ENCODE assay signal across 8 cellular contexts in the genomic region with DNA sequence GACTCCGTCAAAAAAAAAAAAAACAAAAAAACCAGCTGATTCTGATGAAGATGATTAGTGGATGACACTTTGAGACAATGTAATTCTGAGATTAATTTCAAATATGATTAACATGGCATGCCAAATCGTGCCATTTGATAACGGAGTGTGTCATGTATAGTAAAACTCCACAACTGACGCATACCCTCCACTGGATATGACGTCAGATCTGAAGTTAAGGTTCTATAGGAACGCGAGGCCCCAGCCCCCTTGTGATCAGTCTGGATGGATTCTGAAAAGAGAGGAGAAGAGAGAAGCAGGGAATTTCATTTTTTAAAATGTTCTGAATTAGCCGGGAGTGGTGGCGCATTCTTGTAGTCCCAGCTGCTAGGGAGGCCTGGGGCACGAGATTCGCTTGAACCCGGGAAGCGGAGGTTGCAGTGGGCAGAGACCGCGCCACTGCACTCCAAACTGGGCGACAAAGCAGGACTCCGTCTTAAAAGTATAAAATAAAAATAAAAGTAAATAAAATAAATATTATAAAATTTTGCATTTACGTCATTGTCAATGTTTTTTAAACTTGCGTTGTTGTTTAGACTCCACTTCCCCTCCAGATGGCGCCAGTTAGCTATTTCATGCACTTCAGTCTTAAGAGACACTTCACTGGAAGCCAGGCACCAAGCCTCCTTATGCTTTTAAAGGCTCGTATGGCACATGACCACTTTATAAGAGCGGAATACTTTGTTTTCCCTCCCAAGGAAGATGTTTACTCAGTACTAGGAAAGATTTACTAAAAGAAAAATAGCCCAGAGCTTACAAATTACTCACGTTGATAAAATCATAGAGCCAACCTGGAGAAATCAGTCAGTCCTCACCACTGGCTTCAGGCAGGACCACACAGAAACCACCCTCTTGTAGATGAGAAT.
A peak's percentile ranks its signal among the peaks of the same experiment; 100 is the strongest.
DNase-seq lines count a peak whose midpoint lies in the region; ATAC-seq, FAIRE-seq and TF ChIP-seq lines count a peak whose summit lies in the region.

No MANE protein-coding gene starts in this region.

- no peak overlapping the region for H3K9ac ChIP-seq in K562 (ENCODE audit: insufficient read depth in 1 of 2, low read depth in 2 of 2, low read length in 2 of 2)

- H3K27ac ChIP-seq in K562 (ENCODE audit: extremely low read depth, low read depth, low read length), result no peak overlapping the region

- H3K79me2 ChIP-seq in K562 (ENCODE audit: control insufficient read depth, insufficient read depth, low read length), result no peaks in the 10 kb centered on the region

- CTCF ChIA-PET in K562 (lab: Yijun Ruan, JAX; ENCODE audit: low intra/inter-chr PET ratio), result interaction anchor here (1.0 to 2.0 kb wide), 3 partner anchors 16 to 1974 kb away, joined by 3 to 8 read pairs (median 8); no protein-coding TSS in a partner anchor

- intact Hi-C loops in K562 (cut with micrococcal nuclease), result loop anchor here (1.0 to 5.0 kb wide), 4 partner anchors 218 to 555 kb away; no protein-coding TSS in a partner anchor
- intact Hi-C loops in posterior vena cava (cut with DNase I), result loop anchor here in 1 of 2 donors (5.0 kb wide), 2 partner anchors 403 to 553 kb away; no protein-coding TSS in a partner anchor

- H4K20me1 ChIP-seq in K562 (replicated peaks; ENCODE audit: control insufficient read depth, insufficient read depth, low read length), result no peaks in the 10 kb centered on the region

- H3K4me1 ChIP-seq in K562 (replicated peaks in 1 of 2; ENCODE audit: control insufficient read depth in 2 of 2, insufficient read depth in 2 of 2, low read length in 2 of 2), result 0 out of 5 replicates have a peak, but pooled peaks cover 0 to 3% of the 10 kb centered on the region in 2 experiments

- H3K9me1 ChIP-seq in K562 (ENCODE audit: control insufficient read depth, insufficient read depth, low read length), result no peaks in the 10 kb centered on the region

- H3K9me3 ChIP-seq in K562 (replicated peaks; ENCODE audit: control insufficient read depth, insufficient read depth, low read depth, low read length), result no peaks in the 10 kb centered on the region

- POLR2A ChIA-PET in K562 (lab: Yijun Ruan, JAX), result no interaction called here

- peak overlapping the region; percentile 66 for H3K4me2 ChIP-seq in K562 (ENCODE audit: insufficient read depth, low read length)

- H3K4me3 ChIP-seq in K562, result no peak overlapping the region

- peak; percentile 89 for ATAC-seq in K562

- TF ChIP-seq POLR2A in K562 (conservative IDR thresholded peaks at IDR 0.05), result no peak

- in situ Hi-C loops in K562 (cut with MboI), result loop anchor here (10.0 to 25.0 kb wide), 2 partner anchors 406 to 768 kb away; no protein-coding TSS in a partner anchor

- TF ChIP-seq CTCF in K562 (IDR thresholded peaks at IDR 0.05 in 2 of 3, conservative IDR thresholded peaks at IDR 0.05 in 1 of 3; ENCODE audit: insufficient read depth in 2 of 3, low read depth in 1 of 3, low read length in 3 of 3), result peak; percentile 61 to 86 (median 62); a peak in 5 of 6 replicates

- peak; percentile 68 for DNase-seq in DMS153 (lab: John Stamatoyannopoulos, UW)
- DNase-seq in HCEC 1CT, result peak; percentile 67
- DNase-seq in NCI-H1694 treated with DMSO at 0.1 percent for 48 hours (lab: John Stamatoyannopoulos, UW), result peak; percentile 83
- DNase-seq in T-helper 22 cell (ENCODE audit: low read depth), result peak; percentile 23
- DNase-seq in K562 (ENCODE audit: extremely low read depth in 1 of 4, low spot score in 3 of 4), result peak; percentile 49 to 75 (median 56)
- DNase-seq in iPS-NIHi7 (ENCODE audit: extremely low spot score), result peak; percentile 70
- peak; percentile 19 to 64 for DNase-seq in stimulated activated CD4-positive, alpha-beta T cell treated with anti-CD3 and anti-CD28 coated beads, Interleukin-15, amount 100 ng/mL, for 48 hours (ENCODE audit: low read depth in 2 of 2)
- no peak for DNase-seq in posterior vena cava (ENCODE audit: low spot score)

- H2AFZ ChIP-seq in K562 (ENCODE audit: low read depth, low read length), result peak overlapping the region; percentile 46

- no peaks in the 10 kb centered on the region for H3K36me3 ChIP-seq in K562 (ENCODE audit: control insufficient read depth, insufficient read depth, low read length)

- no peak for TF ChIP-seq EP300 in K562 (IDR thresholded peaks at IDR 0.05; ENCODE audit: low read length)

- TF ChIP-seq RAD21 in K562 (CRISPR knock-in tag; conservative IDR thresholded peaks at IDR 0.05 in 1 of 2, IDR thresholded peaks at IDR 0.05 in 1 of 2), result peak; percentile 86 to 87

- H3K27me3 ChIP-seq in K562 (ENCODE audit: control insufficient read depth in 2 of 2, insufficient read depth in 2 of 2, low read length in 2 of 2), result no peaks in the 10 kb centered on the region; a peak in 1 of 5 replicates

- 8% methylated on average over 22 of the region's 23 CpGs for WGBS in K562 (ENCODE audit: insufficient coverage, low coverage, missing lambda C conversion rate)

- no TSS peak for BruUV-seq in K562 (replicated peaks; lab: Mats Ljungman, UMichigan)

- peak; percentile 88 for FAIRE-seq in K562 (lab: Jason Lieb, UNC)

TF ChIP-seq in K562, 482 proteins besides CTCF, POLR2A, EP300 and RAD21 (continues in another document):
- TF ChIP-seq DPF2 (IDR thresholded peaks at IDR 0.05), result no peak
- no peak for TF ChIP-seq HNRNPK (IDR thresholded peaks at IDR 0.05; ENCODE audit: low read depth, low read length, poor library complexity, severe bottlenecking)
- TF ChIP-seq CBX3 (IDR thresholded peaks at IDR 0.05; ENCODE audit: borderline replicate concordance in 1 of 2, low read length in 2 of 2), result no peak
- no peak for TF ChIP-seq ZNF134 (CRISPR knock-in tag; conservative IDR thresholded peaks at IDR 0.05)
- TF ChIP-seq LCOR (CRISPR knock-in tag; IDR thresholded peaks at IDR 0.05), result no peak
- TF ChIP-seq, protein P1, sequence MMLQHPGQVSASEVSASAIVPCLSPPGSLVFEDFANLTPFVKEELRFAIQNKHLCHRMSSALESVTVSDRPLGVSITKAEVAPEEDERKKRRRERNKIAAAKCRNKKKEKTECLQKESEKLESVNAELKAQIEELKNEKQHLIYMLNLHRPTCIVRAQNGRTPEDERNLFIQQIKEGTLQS (IDR thresholded peaks at IDR 0.05), result peak; percentile 31; the same call in 1 of the 2 replicates
- TF ChIP-seq, protein P1 (CRISPR knock-in tag; conservative IDR thresholded peaks at IDR 0.05), result no peak
- TF ChIP-seq ZNF384 (IDR thresholded peaks at IDR 0.05; ENCODE audit: low read depth, low read length), result 0 out of 2 replicates have a peak, but pooled peaks have one; percentile 43
- no peak for TF ChIP-seq RBM17 (IDR thresholded peaks at IDR 0.05; ENCODE audit: borderline replicate concordance, low read depth, low read length)
- no peak for TF ChIP-seq PATZ1 (CRISPR knock-in tag; IDR thresholded peaks at IDR 0.05; ENCODE audit: borderline replicate concordance)
- TF ChIP-seq, protein P2, sequence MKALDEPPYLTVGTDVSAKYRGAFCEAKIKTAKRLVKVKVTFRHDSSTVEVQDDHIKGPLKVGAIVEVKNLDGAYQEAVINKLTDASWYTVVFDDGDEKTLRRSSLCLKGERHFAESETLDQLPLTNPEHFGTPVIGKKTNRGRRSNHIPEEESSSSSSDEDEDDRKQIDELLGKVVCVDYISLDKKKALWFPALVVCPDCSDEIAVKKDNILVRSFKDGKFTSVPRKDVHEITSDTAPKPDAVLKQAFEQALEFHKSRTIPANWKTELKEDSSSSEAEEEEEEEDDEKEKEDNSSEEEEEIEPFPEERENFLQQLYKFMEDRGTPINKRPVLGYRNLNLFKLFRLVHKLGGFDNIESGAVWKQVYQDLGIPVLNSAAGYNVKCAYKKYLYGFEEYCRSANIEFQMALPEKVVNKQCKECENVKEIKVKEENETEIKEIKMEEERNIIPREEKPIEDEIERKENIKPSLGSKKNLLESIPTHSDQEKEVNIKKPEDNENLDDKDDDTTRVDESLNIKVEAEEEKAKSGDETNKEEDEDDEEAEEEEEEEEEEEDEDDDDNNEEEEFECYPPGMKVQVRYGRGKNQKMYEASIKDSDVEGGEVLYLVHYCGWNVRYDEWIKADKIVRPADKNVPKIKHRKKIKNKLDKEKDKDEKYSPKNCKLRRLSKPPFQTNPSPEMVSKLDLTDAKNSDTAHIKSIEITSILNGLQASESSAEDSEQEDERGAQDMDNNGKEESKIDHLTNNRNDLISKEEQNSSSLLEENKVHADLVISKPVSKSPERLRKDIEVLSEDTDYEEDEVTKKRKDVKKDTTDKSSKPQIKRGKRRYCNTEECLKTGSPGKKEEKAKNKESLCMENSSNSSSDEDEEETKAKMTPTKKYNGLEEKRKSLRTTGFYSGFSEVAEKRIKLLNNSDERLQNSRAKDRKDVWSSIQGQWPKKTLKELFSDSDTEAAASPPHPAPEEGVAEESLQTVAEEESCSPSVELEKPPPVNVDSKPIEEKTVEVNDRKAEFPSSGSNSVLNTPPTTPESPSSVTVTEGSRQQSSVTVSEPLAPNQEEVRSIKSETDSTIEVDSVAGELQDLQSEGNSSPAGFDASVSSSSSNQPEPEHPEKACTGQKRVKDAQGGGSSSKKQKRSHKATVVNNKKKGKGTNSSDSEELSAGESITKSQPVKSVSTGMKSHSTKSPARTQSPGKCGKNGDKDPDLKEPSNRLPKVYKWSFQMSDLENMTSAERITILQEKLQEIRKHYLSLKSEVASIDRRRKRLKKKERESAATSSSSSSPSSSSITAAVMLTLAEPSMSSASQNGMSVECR (CRISPR knock-in tag; IDR thresholded peaks at IDR 0.05), result no peak
- no peak for TF ChIP-seq SREBF1 (IDR thresholded peaks at IDR 0.05; ENCODE audit: borderline replicate concordance, low read depth, low read length)
- TF ChIP-seq ZNF316 (IDR thresholded peaks at IDR 0.05), result no peak
- TF ChIP-seq ATF1 (CRISPR knock-in tag; IDR thresholded peaks at IDR 0.05), result no peak
- TF ChIP-seq ATF1 (tag; IDR thresholded peaks at IDR 0.05), result peak; percentile 78
